24 cellular contexts compared by ENCODE assay signal in the genomic region with DNA sequence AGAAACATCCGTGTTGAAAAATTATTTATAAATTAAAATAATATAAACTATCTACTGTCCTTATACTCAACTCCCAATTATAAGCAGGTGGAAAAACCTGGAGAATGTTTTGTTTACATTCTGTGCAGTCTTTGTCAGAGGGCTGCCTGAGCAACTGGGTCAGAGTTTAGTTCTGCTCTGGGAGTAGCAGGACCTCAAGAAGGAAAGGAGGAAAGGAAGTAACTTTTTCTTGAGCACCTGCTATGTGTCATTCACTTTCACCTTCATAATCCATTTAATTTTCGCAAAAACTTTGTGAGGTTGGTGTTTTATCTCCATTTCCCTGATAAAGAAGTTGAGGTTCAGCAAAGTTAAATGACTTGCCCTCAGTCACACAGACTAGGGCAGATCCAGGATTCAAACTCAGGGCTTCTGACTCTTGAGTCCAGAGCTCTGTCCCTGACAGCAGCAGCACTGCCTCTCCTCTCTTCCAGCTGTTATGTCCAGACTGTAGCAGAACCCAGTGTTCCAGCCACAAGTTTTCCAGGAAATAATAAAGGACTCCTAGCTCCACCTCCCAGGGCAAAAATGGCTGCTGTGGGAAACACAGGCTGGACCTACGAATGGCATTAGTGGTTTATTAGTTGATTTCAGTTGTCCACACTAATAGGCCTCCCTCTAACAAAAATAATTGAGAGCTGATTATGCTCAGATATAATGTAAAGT. TPM values are rescaled to one million over a fixed set of nuclear protein-coding genes. Genes with fewer than 3 reads are reported as not detected.
DNase-seq lines count a peak whose midpoint lies in the region; ATAC-seq and TF ChIP-seq lines count a peak whose summit lies in the region.
"Had no signal": no experiment of that assay in that cellular context is flagged by ENCODE, and none has a peak within 500 bp of the region (broad histone marks: within the 10 kb centered on the region; RNA-seq: fewer than 3 reads in every experiment).

No MANE protein-coding gene starts in this region.

- H3K4me1 Mint-ChIP-seq in activated naive CD4-positive, alpha-beta T cell treated with anti-CD3 and anti-CD28 coated beads, Interleukin-2, amount 10 ng/mL, durations not matched to agents 7 days and 5 days: peaks cover 91% of the 10 kb centered on the region
- H3K4me1 Mint-ChIP-seq in activated CD4-positive, alpha-beta memory T cell treated with anti-CD3 and anti-CD28 coated beads for 36 hours (ENCODE audit: low read depth): peaks cover 86% of the 10 kb centered on the region
- peaks cover 59 to 71% of the 10 kb centered on the region in 2 donors for H3K4me1 Mint-ChIP-seq in effector memory CD8-positive, alpha-beta T cell (ENCODE audit: low read depth in 2 of 2)

- TF ChIP-seq CTCF in colonic mucosa (IDR thresholded peaks at IDR 0.05): no peak

- H3K27me3 Mint-ChIP-seq in activated naive CD4-positive, alpha-beta T cell treated with anti-CD3 and anti-CD28 coated beads, Interleukin-2, amount 10 ng/mL, durations not matched to agents 7 days and 5 days: no peaks in the 10 kb centered on the region
- no peaks in the 10 kb centered on the region for H3K27me3 Mint-ChIP-seq in activated CD4-positive, alpha-beta memory T cell treated with anti-CD3 and anti-CD28 coated beads for 36 hours
- H3K27me3 Mint-ChIP-seq in effector memory CD8-positive, alpha-beta T cell: no peaks in the 10 kb centered on the region

- ATAC-seq in effector memory CD8-positive, alpha-beta T cell (replicated peaks): no peak
- ATAC-seq in sciatic nerve: no peak
- no peak for ATAC-seq in HG03378 (IDR thresholded peaks at IDR 0.05; ENCODE audit: unreplicated experiment)
- ATAC-seq: left ventricle myocardium superior had no signal

- peaks cover 55% of the 10 kb centered on the region for H3K4me1 ChIP-seq in thymus (ENCODE audit: control insufficient read depth, insufficient read depth, low read length)
- H3K4me1 ChIP-seq in colonic mucosa: peaks cover 7% of the 10 kb centered on the region

- H3K9me3 Mint-ChIP-seq in activated naive CD4-positive, alpha-beta T cell treated with anti-CD3 and anti-CD28 coated beads, Interleukin-2, amount 10 ng/mL, durations not matched to agents 7 days and 5 days: peaks cover 2% of the 10 kb centered on the region
- H3K9me3 Mint-ChIP-seq in activated CD4-positive, alpha-beta memory T cell treated with anti-CD3 and anti-CD28 coated beads for 36 hours: peaks cover 3% of the 10 kb centered on the region
- no peaks in the 10 kb centered on the region for H3K9me3 Mint-ChIP-seq in effector memory CD8-positive, alpha-beta T cell

- H3K4me3 Mint-ChIP-seq in activated naive CD4-positive, alpha-beta T cell treated with anti-CD3 and anti-CD28 coated beads, Interleukin-2, amount 10 ng/mL, durations not matched to agents 7 days and 5 days: no peak overlapping the region
- H3K4me3 Mint-ChIP-seq in activated CD4-positive, alpha-beta memory T cell treated with anti-CD3 and anti-CD28 coated beads for 36 hours: no peak overlapping the region
- peak overlapping the region in 1 of 2 donors; percentile 38 for H3K4me3 Mint-ChIP-seq in effector memory CD8-positive, alpha-beta T cell
- H3K4me3 Mint-ChIP-seq: CD14-positive monocyte had no signal

- no peaks in the 10 kb centered on the region for H3K27me3 ChIP-seq in thymus (ENCODE audit: control insufficient read depth, insufficient read depth)
- no peaks in the 10 kb centered on the region for H3K27me3 ChIP-seq in colonic mucosa

- H3K27ac ChIP-seq in thymus (ENCODE audit: low read depth) (peak overlapping the region; percentile 55), colonic mucosa (no peak overlapping the region)
- H3K27ac ChIP-seq: thoracic aorta had no signal

- no peak overlapping the region for H3K9ac ChIP-seq in colonic mucosa (ENCODE audit: low read depth in 2 of 2, low read length in 2 of 2)

- peak overlapping the region; percentile 60 for H3K27ac Mint-ChIP-seq in activated naive CD4-positive, alpha-beta T cell treated with anti-CD3 and anti-CD28 coated beads, Interleukin-2, amount 10 ng/mL, durations not matched to agents 7 days and 5 days
- peak overlapping the region; percentile 79 for H3K27ac Mint-ChIP-seq in activated CD4-positive, alpha-beta memory T cell treated with anti-CD3 and anti-CD28 coated beads for 36 hours
- H3K27ac Mint-ChIP-seq in effector memory CD8-positive, alpha-beta T cell: peak overlapping the region; percentile 83 to 99
- H3K27ac Mint-ChIP-seq: CD14-positive monocyte had no signal

- no peaks in the 10 kb centered on the region for H3K9me3 ChIP-seq in thymus (ENCODE audit: control insufficient read depth)
- no peaks in the 10 kb centered on the region for H3K9me3 ChIP-seq in colonic mucosa
- H3K9me3 ChIP-seq: thoracic aorta had no signal

- POLR2A ChIA-PET in activated CD4-positive, alpha-beta memory T cell treated with anti-CD3 and anti-CD28 coated beads for 36 hours (lab: Charles Lee): no interaction called here

- peak overlapping the region; percentile 17 for H3K4me3 ChIP-seq in thymus (ENCODE audit: low read length)
- no peak overlapping the region for H3K4me3 ChIP-seq in colonic mucosa
- H3K4me3 ChIP-seq: thoracic aorta had no signal

- intact Hi-C loops in activated CD4-positive, alpha-beta memory T cell treated with anti-CD3 and anti-CD28 coated beads for 36 hours (cut with micrococcal nuclease): no loop called here
- intact Hi-C loops in sciatic nerve (cut with DNase I) (loop anchor here (5.0 kb wide), 1 partner anchor 41 kb away; no protein-coding TSS in a partner anchor), colonic mucosa (cut with DNase I) (no loop called here)

- 94% methylated on average over 3 of the region's 3 CpGs for WGBS in thymus

- CTCF ChIA-PET in activated naive CD4-positive, alpha-beta T cell treated with anti-CD3 and anti-CD28 coated beads, Interleukin-2, amount 10 ng/mL, durations not matched to agents 7 days and 5 days (lab: Charles Lee): interaction anchor here (0.5 to 1.3 kb wide), 3 partner anchors 34 to 97 kb away, joined by 3 to 4 read pairs (median 3); no protein-coding TSS in a partner anchor
- CTCF ChIA-PET in activated CD4-positive, alpha-beta memory T cell treated with anti-CD3 and anti-CD28 coated beads for 36 hours (lab: Charles Lee): interaction anchor here (0.7 to 8.8 kb wide), 5 partner anchors 15 to 323 kb away, joined by 3 to 67 read pairs (median 5); no protein-coding TSS in a partner anchor

- DNase-seq in activated naive CD4-positive, alpha-beta T cell treated with anti-CD3 and anti-CD28 coated beads, Interleukin-2, amount 10 ng/mL, durations not matched to agents 7 days and 5 days: no peak
- DNase-seq in activated naive CD4-positive, alpha-beta T cell treated with Interleukin-2 at 50 U/mL for 16 hours: no peak
- DNase-seq in activated CD4-positive, alpha-beta memory T cell treated with anti-CD3 and anti-CD28 coated beads for 36 hours: no peak
- no peak for DNase-seq in effector memory CD8-positive, alpha-beta T cell
- DNase-seq in sciatic nerve (ENCODE audit: low spot score) (no peak), colonic mucosa (no peak)
- DNase-seq: activated CD4-positive, alpha-beta T cell treated with anti-CD3 and anti-CD28 coated beads, Interleukin-2, amount 50 U/mL, for 1 hour; anterior cingulate cortex; caudate nucleus; DMS79; effector CD8-positive, alpha-beta T cell; IMR-90; left ventricle myocardium superior; MV-4-11; NCI-H2029; NCI-H446; occipital lobe; retina had no signal

- peaks cover 85% of the 10 kb centered on the region for H3K36me3 Mint-ChIP-seq in activated naive CD4-positive, alpha-beta T cell treated with anti-CD3 and anti-CD28 coated beads, Interleukin-2, amount 10 ng/mL, durations not matched to agents 7 days and 5 days
- H3K36me3 Mint-ChIP-seq in activated CD4-positive, alpha-beta memory T cell treated with anti-CD3 and anti-CD28 coated beads for 36 hours: peaks cover 84% of the 10 kb centered on the region
- peaks cover 73% of the 10 kb centered on the region for H3K36me3 Mint-ChIP-seq in effector memory CD8-positive, alpha-beta T cell (ENCODE audit: insufficient read depth)
- H3K36me3 Mint-ChIP-seq: CD14-positive monocyte had no signal

- peaks cover 55% of the 10 kb centered on the region for H3K36me3 ChIP-seq in thymus (ENCODE audit: control insufficient read depth, insufficient read depth)
- H3K36me3 ChIP-seq in colonic mucosa: no peaks in the 10 kb centered on the region
- H3K36me3 ChIP-seq: thoracic aorta had no signal

RNA-seq across cellular contexts. Expression of a gene that starts 6.4 kb away (rescaled TPM):
- 100 to 1,000 TPM; 476 to 488 TPM for total RNA-seq in activated CD4-positive, alpha-beta memory T cell treated with anti-CD3 and anti-CD28 coated beads for 36 hours
- 328 TPM for polyA plus RNA-seq in thymus
- total RNA-seq in sciatic nerve (2.5 TPM), colonic mucosa (1 to 10 TPM; 4.3 to 5.7 TPM)
- total RNA-seq: fibroblast of lung, IMR-90, occipital lobe had no signal
- polyA plus RNA-seq: AG04450, fibroblast of lung, IMR-90 had no signal

RNA-seq across cellular contexts. Expression of a gene that starts 31.6 kb away (rescaled TPM):
- 100 to 1,000 TPM; 321 to 346 TPM for total RNA-seq in activated CD4-positive, alpha-beta memory T cell treated with anti-CD3 and anti-CD28 coated beads for 36 hours
- polyA plus RNA-seq in thymus: 501 TPM
- total RNA-seq in sciatic nerve: 3.8 TPM
- 1 to 10 TPM; 3.1 to 4.7 TPM for total RNA-seq in colonic mucosa
- total RNA-seq: fibroblast of lung, IMR-90, occipital lobe had no signal
- polyA plus RNA-seq: AG04450, fibroblast of lung, IMR-90 had no signal

RNA-seq across cellular contexts. Expression of a gene that starts 33.2 kb away (rescaled TPM):
- 100 to 1,000 TPM; 137 to 138 TPM for total RNA-seq in activated CD4-positive, alpha-beta memory T cell treated with anti-CD3 and anti-CD28 coated beads for 36 hours
- polyA plus RNA-seq in thymus: 32.0 TPM
- 1.2 TPM for total RNA-seq in sciatic nerve
- 1 to 10 TPM; 1.6 to 2.0 TPM for total RNA-seq in colonic mucosa
- total RNA-seq: fibroblast of lung, IMR-90, occipital lobe had no signal
- polyA plus RNA-seq: AG04450, fibroblast of lung, IMR-90 had no signal

RNA-seq across cellular contexts. Expression of a gene that starts 46.8 kb away (rescaled TPM):
- 10 to 100 TPM; 15.8 to 17.8 TPM for total RNA-seq in activated CD4-positive, alpha-beta memory T cell treated with anti-CD3 and anti-CD28 coated beads for 36 hours
- polyA plus RNA-seq in thymus: 47.7 TPM
- total RNA-seq in sciatic nerve: 49.6 TPM
- total RNA-seq in colonic mucosa: 100 to 1,000 TPM in 1 of 2 donors, 10 to 100 TPM in 1; 58.8 to 114 TPM
- total RNA-seq: fibroblast of lung, IMR-90 had no signal
- polyA plus RNA-seq: AG04450, fibroblast of lung, IMR-90 had no signal

RNA-seq across cellular contexts. Expression of a gene that starts 48.5 kb away (rescaled TPM):
- 10 to 100 TPM; 39.1 to 40.4 TPM for total RNA-seq in activated CD4-positive, alpha-beta memory T cell treated with anti-CD3 and anti-CD28 coated beads for 36 hours
- polyA plus RNA-seq in thymus: 40.6 TPM
- total RNA-seq in sciatic nerve (40.8 TPM), colonic mucosa (10 to 100 TPM; 44.8 to 46.9 TPM)

Comparison
In these comparisons a context has a peak if more than half of its experiments do, and no peak if none do; other contexts are left out.
1. RNA of a gene that starts 6.4 kb away (total RNA-seq): 476 to 488 TPM in activated CD4-positive, alpha-beta memory T cell treated with anti-CD3 and anti-CD28 coated beads for 36 hours; 4.3 to 5.7 TPM in colonic mucosa and 2.5 TPM in sciatic nerve (single experiment); every median in the first group is over 10 times any median in the second.
2. RNA of a gene that starts 31.6 kb away (total RNA-seq): 321 to 346 TPM in activated CD4-positive, alpha-beta memory T cell treated with anti-CD3 and anti-CD28 coated beads for 36 hours; 3.1 to 4.7 TPM in colonic mucosa and 3.8 TPM in sciatic nerve (single experiment); every median in the first group is over 10 times any median in the second.
3. RNA of a gene that starts 33.2 kb away (total RNA-seq): 137 to 138 TPM in activated CD4-positive, alpha-beta memory T cell treated with anti-CD3 and anti-CD28 coated beads for 36 hours; 1.6 to 2.0 TPM in colonic mucosa and 1.2 TPM in sciatic nerve (single experiment); every median in the first group is over 10 times any median in the second.
4. Peak in every context shown above with its lines, with median percentiles within 50 percentile points of each other: H3K27ac Mint-ChIP-seq.